1 cellular context compared by ENCODE assay signal in genomic region chr4:3074078-3074845, GRCh38.
TF ChIP-seq lines count a peak whose summit lies in the region.

TSS of gene HTT (plus strand) at chr4:3074681. CDS start at chr4:3074826, 145 bp downstream.
TSS of gene HTT-AS (minus strand) at chr4:3074538.

TF ChIP-seq in HepG2, 621 proteins besides CTCF, POLR2A, EP300 and RAD21 (continued from another document and continues in another):
- TF ChIP-seq ZNF687 (CRISPR knock-in tag; IDR thresholded peaks at IDR 0.05), result peak; percentile 50
- no peak for TF ChIP-seq DR1 (CRISPR knock-in tag; IDR thresholded peaks at IDR 0.05)
- TF ChIP-seq ZNF441 (CRISPR knock-in tag; IDR thresholded peaks at IDR 0.05; ENCODE audit: borderline replicate concordance), result peak; percentile 61; the same call in 1 of the 2 replicates
- TF ChIP-seq MNT (IDR thresholded peaks at IDR 0.05), result peak; percentile 52
- TF ChIP-seq ZBTB34 (CRISPR knock-in tag; IDR thresholded peaks at IDR 0.05), result peak; percentile 57; the same call in 1 of the 2 replicates
- TF ChIP-seq ZNF589 (CRISPR knock-in tag; conservative IDR thresholded peaks at IDR 0.05), result no peak
- no peak for TF ChIP-seq HINFP (CRISPR knock-in tag; IDR thresholded peaks at IDR 0.05; ENCODE audit: low read depth)
- TF ChIP-seq KAT8 (CRISPR knock-in tag; IDR thresholded peaks at IDR 0.05), result peak; percentile 38; the same call in 1 of the 2 replicates
- TF ChIP-seq ZBTB2 (CRISPR knock-in tag; IDR thresholded peaks at IDR 0.05; ENCODE audit: low read depth), result 0 out of 2 replicates have a peak, but pooled peaks have one; percentile 52
- no peak for TF ChIP-seq RNF219 (CRISPR knock-in tag; IDR thresholded peaks at IDR 0.05)
- no peak for TF ChIP-seq ZNF792 (CRISPR knock-in tag; IDR thresholded peaks at IDR 0.05)
- no peak for TF ChIP-seq ZNF430 (CRISPR knock-in tag; IDR thresholded peaks at IDR 0.05)
- TF ChIP-seq SMAD3 (CRISPR knock-in tag; IDR thresholded peaks at IDR 0.05), result 0 out of 2 replicates have a peak, but pooled peaks have one; percentile 42
- TF ChIP-seq ZNF460 (CRISPR knock-in tag; IDR thresholded peaks at IDR 0.05; ENCODE audit: borderline replicate concordance), result no peak
- no peak for TF ChIP-seq TEAD3 (CRISPR knock-in tag; optimal IDR thresholded peaks at IDR 0.05; ENCODE audit: borderline replicate concordance)
- TF ChIP-seq GATAD1 (CRISPR knock-in tag; IDR thresholded peaks at IDR 0.05), result peak; percentile 81
- 0 out of 2 replicates have a peak, but pooled peaks have one; percentile 21 for TF ChIP-seq SKIL (CRISPR knock-in tag; IDR thresholded peaks at IDR 0.05; ENCODE audit: borderline replicate concordance)
- no peak for TF ChIP-seq MLXIP (CRISPR knock-in tag; IDR thresholded peaks at IDR 0.05; ENCODE audit: borderline replicate concordance)
- peak; percentile 83 for TF ChIP-seq ZNF143 (CRISPR knock-in tag; IDR thresholded peaks at IDR 0.05)
- TF ChIP-seq ZBTB26 (CRISPR knock-in tag; IDR thresholded peaks at IDR 0.05; ENCODE audit: borderline replicate concordance), result no peak
- no peak for TF ChIP-seq TP53 (CRISPR knock-in tag; conservative IDR thresholded peaks at IDR 0.05)
- no peak for TF ChIP-seq ZSCAN31 (CRISPR knock-in tag; IDR thresholded peaks at IDR 0.05; ENCODE audit: low read depth)
- no peak for TF ChIP-seq ATF7 (IDR thresholded peaks at IDR 0.05)
- no peak for TF ChIP-seq ATF7 (CRISPR knock-in tag; IDR thresholded peaks at IDR 0.05)
- TF ChIP-seq HDAC2 (CRISPR knock-in tag; IDR thresholded peaks at IDR 0.05), result peak; percentile 45; the same call in 1 of the 2 replicates
- TF ChIP-seq ZNF562 (CRISPR knock-in tag; IDR thresholded peaks at IDR 0.05; ENCODE audit: borderline replicate concordance), result no peak
- no peak for TF ChIP-seq CERS6 (CRISPR knock-in tag; IDR thresholded peaks at IDR 0.05)
- peak; percentile 3 for TF ChIP-seq HNRNPK (IDR thresholded peaks at IDR 0.05; ENCODE audit: low read depth, low read length, poor library complexity, severe bottlenecking)
- TF ChIP-seq RBM22 (optimal IDR thresholded peaks at IDR 0.05; ENCODE audit: low read length), result no peak
- TF ChIP-seq FOSL2 (CRISPR knock-in tag; IDR thresholded peaks at IDR 0.05), result 0 out of 2 replicates have a peak, but pooled peaks have one; percentile 9
- no peak for TF ChIP-seq ARNT2 (CRISPR knock-in tag; IDR thresholded peaks at IDR 0.05; ENCODE audit: low read depth)
- TF ChIP-seq ZBTB43 (CRISPR knock-in tag; conservative IDR thresholded peaks at IDR 0.05), result no peak
- TF ChIP-seq NONO (IDR thresholded peaks at IDR 0.05), result no peak
- TF ChIP-seq NONO (CRISPR knock-in tag; conservative IDR thresholded peaks at IDR 0.05), result peak; percentile 50
- peak; percentile 85 for TF ChIP-seq NFYB (CRISPR knock-in tag; IDR thresholded peaks at IDR 0.05)
